Comparison of ENCODE assay signal across 1 cellular context in the genomic region with DNA sequence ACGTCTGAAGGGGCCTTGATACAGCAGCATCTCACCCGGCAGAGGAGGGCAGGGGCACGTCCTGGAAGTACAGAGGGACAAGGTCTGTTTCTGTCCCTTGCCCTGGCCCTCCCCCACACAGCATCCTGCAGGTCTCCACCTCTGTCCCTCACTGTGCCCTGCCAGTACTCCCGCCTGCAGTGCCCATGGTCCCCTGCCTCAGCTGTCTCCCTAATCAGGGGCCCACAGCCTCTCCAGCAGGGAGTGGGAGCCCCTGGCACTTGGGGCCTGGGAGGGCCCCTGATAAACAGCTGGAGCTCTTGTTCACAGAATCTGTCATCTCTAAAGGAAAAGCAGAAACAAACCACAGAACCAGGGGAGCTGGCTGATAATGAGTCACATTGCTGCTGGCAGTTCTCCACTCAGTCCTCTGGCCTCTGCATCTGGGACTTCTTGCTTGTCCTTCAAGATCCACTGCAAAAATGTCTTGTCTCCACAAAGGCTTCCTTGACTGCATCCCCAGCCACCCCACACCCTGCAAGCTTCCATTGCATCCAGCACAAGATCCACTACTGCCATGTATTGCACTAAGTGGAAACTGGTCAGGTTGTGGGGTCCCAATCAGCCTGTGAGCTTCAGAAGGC.
A peak's percentile ranks its signal among the peaks of the same experiment; 100 is the strongest.
TF ChIP-seq lines count a peak whose summit lies in the region.

No MANE protein-coding gene starts in this region.

TF ChIP-seq in K562, 482 proteins besides CTCF, POLR2A, EP300 and RAD21 (continued from another document and continues in another):
- TF ChIP-seq, protein P1, sequence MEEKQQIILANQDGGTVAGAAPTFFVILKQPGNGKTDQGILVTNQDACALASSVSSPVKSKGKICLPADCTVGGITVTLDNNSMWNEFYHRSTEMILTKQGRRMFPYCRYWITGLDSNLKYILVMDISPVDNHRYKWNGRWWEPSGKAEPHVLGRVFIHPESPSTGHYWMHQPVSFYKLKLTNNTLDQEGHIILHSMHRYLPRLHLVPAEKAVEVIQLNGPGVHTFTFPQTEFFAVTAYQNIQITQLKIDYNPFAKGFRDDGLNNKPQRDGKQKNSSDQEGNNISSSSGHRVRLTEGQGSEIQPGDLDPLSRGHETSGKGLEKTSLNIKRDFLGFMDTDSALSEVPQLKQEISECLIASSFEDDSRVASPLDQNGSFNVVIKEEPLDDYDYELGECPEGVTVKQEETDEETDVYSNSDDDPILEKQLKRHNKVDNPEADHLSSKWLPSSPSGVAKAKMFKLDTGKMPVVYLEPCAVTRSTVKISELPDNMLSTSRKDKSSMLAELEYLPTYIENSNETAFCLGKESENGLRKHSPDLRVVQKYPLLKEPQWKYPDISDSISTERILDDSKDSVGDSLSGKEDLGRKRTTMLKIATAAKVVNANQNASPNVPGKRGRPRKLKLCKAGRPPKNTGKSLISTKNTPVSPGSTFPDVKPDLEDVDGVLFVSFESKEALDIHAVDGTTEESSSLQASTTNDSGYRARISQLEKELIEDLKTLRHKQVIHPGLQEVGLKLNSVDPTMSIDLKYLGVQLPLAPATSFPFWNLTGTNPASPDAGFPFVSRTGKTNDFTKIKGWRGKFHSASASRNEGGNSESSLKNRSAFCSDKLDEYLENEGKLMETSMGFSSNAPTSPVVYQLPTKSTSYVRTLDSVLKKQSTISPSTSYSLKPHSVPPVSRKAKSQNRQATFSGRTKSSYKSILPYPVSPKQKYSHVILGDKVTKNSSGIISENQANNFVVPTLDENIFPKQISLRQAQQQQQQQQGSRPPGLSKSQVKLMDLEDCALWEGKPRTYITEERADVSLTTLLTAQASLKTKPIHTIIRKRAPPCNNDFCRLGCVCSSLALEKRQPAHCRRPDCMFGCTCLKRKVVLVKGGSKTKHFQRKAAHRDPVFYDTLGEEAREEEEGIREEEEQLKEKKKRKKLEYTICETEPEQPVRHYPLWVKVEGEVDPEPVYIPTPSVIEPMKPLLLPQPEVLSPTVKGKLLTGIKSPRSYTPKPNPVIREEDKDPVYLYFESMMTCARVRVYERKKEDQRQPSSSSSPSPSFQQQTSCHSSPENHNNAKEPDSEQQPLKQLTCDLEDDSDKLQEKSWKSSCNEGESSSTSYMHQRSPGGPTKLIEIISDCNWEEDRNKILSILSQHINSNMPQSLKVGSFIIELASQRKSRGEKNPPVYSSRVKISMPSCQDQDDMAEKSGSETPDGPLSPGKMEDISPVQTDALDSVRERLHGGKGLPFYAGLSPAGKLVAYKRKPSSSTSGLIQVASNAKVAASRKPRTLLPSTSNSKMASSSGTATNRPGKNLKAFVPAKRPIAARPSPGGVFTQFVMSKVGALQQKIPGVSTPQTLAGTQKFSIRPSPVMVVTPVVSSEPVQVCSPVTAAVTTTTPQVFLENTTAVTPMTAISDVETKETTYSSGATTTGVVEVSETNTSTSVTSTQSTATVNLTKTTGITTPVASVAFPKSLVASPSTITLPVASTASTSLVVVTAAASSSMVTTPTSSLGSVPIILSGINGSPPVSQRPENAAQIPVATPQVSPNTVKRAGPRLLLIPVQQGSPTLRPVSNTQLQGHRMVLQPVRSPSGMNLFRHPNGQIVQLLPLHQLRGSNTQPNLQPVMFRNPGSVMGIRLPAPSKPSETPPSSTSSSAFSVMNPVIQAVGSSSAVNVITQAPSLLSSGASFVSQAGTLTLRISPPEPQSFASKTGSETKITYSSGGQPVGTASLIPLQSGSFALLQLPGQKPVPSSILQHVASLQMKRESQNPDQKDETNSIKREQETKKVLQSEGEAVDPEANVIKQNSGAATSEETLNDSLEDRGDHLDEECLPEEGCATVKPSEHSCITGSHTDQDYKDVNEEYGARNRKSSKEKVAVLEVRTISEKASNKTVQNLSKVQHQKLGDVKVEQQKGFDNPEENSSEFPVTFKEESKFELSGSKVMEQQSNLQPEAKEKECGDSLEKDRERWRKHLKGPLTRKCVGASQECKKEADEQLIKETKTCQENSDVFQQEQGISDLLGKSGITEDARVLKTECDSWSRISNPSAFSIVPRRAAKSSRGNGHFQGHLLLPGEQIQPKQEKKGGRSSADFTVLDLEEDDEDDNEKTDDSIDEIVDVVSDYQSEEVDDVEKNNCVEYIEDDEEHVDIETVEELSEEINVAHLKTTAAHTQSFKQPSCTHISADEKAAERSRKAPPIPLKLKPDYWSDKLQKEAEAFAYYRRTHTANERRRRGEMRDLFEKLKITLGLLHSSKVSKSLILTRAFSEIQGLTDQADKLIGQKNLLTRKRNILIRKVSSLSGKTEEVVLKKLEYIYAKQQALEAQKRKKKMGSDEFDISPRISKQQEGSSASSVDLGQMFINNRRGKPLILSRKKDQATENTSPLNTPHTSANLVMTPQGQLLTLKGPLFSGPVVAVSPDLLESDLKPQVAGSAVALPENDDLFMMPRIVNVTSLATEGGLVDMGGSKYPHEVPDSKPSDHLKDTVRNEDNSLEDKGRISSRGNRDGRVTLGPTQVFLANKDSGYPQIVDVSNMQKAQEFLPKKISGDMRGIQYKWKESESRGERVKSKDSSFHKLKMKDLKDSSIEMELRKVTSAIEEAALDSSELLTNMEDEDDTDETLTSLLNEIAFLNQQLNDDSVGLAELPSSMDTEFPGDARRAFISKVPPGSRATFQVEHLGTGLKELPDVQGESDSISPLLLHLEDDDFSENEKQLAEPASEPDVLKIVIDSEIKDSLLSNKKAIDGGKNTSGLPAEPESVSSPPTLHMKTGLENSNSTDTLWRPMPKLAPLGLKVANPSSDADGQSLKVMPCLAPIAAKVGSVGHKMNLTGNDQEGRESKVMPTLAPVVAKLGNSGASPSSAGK (IDR thresholded peaks at IDR 0.05) = no peak
- TF ChIP-seq, protein P2, sequence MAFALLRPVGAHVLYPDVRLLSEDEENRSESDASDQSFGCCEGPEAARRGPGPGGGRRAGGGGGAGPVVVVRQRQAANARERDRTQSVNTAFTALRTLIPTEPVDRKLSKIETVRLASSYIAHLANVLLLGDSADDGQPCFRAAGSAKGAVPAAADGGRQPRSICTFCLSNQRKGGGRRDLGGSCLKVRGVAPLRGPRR (CRISPR knock-in tag; IDR thresholded peaks at IDR 0.05) = peak; percentile 72; the same call in 1 of the 2 replicates
- peak; percentile 90 to 92 for TF ChIP-seq TBL1XR1 (IDR thresholded peaks at IDR 0.05; ENCODE audit: low read length in 2 of 2)
- TF ChIP-seq RB1 (IDR thresholded peaks at IDR 0.05; ENCODE audit: low read depth) = peak; percentile 91
- TF ChIP-seq, protein P3, sequence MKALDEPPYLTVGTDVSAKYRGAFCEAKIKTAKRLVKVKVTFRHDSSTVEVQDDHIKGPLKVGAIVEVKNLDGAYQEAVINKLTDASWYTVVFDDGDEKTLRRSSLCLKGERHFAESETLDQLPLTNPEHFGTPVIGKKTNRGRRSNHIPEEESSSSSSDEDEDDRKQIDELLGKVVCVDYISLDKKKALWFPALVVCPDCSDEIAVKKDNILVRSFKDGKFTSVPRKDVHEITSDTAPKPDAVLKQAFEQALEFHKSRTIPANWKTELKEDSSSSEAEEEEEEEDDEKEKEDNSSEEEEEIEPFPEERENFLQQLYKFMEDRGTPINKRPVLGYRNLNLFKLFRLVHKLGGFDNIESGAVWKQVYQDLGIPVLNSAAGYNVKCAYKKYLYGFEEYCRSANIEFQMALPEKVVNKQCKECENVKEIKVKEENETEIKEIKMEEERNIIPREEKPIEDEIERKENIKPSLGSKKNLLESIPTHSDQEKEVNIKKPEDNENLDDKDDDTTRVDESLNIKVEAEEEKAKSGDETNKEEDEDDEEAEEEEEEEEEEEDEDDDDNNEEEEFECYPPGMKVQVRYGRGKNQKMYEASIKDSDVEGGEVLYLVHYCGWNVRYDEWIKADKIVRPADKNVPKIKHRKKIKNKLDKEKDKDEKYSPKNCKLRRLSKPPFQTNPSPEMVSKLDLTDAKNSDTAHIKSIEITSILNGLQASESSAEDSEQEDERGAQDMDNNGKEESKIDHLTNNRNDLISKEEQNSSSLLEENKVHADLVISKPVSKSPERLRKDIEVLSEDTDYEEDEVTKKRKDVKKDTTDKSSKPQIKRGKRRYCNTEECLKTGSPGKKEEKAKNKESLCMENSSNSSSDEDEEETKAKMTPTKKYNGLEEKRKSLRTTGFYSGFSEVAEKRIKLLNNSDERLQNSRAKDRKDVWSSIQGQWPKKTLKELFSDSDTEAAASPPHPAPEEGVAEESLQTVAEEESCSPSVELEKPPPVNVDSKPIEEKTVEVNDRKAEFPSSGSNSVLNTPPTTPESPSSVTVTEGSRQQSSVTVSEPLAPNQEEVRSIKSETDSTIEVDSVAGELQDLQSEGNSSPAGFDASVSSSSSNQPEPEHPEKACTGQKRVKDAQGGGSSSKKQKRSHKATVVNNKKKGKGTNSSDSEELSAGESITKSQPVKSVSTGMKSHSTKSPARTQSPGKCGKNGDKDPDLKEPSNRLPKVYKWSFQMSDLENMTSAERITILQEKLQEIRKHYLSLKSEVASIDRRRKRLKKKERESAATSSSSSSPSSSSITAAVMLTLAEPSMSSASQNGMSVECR (CRISPR knock-in tag; IDR thresholded peaks at IDR 0.05) = peak; percentile 72
- peak; percentile 77; the same call in 1 of the 2 replicates for TF ChIP-seq TCFL5 (CRISPR knock-in tag; conservative IDR thresholded peaks at IDR 0.05)
- peak; percentile 91 for TF ChIP-seq FOXP1 (CRISPR knock-in tag; IDR thresholded peaks at IDR 0.05)
- TF ChIP-seq IRF2 (CRISPR knock-in tag; IDR thresholded peaks at IDR 0.05) = no peak
- TF ChIP-seq CTBP1 (IDR thresholded peaks at IDR 0.05; ENCODE audit: borderline replicate concordance) = peak; percentile 95
- peak; percentile 93 for TF ChIP-seq TAF9B (IDR thresholded peaks at IDR 0.05; ENCODE audit: partially characterized antibody)
- peak; percentile 89 for TF ChIP-seq CBFB (CRISPR knock-in tag; IDR thresholded peaks at IDR 0.05)
- TF ChIP-seq STAT5A (IDR thresholded peaks at IDR 0.05; ENCODE audit: borderline replicate concordance, low read length) = peak; percentile 97
- peak; percentile 86 for TF ChIP-seq NEUROD1 (IDR thresholded peaks at IDR 0.05; ENCODE audit: borderline replicate concordance, low read depth, low read length, partially characterized antibody)
- TF ChIP-seq, protein P4, sequence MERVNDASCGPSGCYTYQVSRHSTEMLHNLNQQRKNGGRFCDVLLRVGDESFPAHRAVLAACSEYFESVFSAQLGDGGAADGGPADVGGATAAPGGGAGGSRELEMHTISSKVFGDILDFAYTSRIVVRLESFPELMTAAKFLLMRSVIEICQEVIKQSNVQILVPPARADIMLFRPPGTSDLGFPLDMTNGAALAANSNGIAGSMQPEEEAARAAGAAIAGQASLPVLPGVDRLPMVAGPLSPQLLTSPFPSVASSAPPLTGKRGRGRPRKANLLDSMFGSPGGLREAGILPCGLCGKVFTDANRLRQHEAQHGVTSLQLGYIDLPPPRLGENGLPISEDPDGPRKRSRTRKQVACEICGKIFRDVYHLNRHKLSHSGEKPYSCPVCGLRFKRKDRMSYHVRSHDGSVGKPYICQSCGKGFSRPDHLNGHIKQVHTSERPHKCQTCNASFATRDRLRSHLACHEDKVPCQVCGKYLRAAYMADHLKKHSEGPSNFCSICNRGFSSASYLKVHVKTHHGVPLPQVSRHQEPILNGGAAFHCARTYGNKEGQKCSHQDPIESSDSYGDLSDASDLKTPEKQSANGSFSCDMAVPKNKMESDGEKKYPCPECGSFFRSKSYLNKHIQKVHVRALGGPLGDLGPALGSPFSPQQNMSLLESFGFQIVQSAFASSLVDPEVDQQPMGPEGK (CRISPR knock-in tag; IDR thresholded peaks at IDR 0.05; ENCODE audit: borderline replicate concordance) = peak; percentile 93
- TF ChIP-seq GABPB1 (CRISPR knock-in tag; IDR thresholded peaks at IDR 0.05) = peak; percentile 66
- TF ChIP-seq, protein P5, sequence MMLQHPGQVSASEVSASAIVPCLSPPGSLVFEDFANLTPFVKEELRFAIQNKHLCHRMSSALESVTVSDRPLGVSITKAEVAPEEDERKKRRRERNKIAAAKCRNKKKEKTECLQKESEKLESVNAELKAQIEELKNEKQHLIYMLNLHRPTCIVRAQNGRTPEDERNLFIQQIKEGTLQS (IDR thresholded peaks at IDR 0.05) = peak; percentile 91
- TF ChIP-seq, protein P5 (CRISPR knock-in tag; conservative IDR thresholded peaks at IDR 0.05) = peak; percentile 87
- TF ChIP-seq TGIF2 (CRISPR knock-in tag; IDR thresholded peaks at IDR 0.05) = peak; percentile 46; the same call in 1 of the 2 replicates
- no peak for TF ChIP-seq ZNF224 (CRISPR knock-in tag; IDR thresholded peaks at IDR 0.05)
- TF ChIP-seq ZZZ3 (IDR thresholded peaks at IDR 0.05) = no peak
- no peak for TF ChIP-seq SPI1 (IDR thresholded peaks at IDR 0.05; ENCODE audit: borderline replicate concordance, low read depth, low read length)
- TF ChIP-seq, protein P6, sequence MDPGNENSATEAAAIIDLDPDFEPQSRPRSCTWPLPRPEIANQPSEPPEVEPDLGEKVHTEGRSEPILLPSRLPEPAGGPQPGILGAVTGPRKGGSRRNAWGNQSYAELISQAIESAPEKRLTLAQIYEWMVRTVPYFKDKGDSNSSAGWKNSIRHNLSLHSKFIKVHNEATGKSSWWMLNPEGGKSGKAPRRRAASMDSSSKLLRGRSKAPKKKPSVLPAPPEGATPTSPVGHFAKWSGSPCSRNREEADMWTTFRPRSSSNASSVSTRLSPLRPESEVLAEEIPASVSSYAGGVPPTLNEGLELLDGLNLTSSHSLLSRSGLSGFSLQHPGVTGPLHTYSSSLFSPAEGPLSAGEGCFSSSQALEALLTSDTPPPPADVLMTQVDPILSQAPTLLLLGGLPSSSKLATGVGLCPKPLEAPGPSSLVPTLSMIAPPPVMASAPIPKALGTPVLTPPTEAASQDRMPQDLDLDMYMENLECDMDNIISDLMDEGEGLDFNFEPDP (CRISPR knock-in tag; IDR thresholded peaks at IDR 0.05) = peak; percentile 76; the same call in 1 of the 2 replicates
- peak; percentile 71; the same call in 1 of the 2 replicates for TF ChIP-seq KAT7 (CRISPR knock-in tag; IDR thresholded peaks at IDR 0.05; ENCODE audit: borderline replicate concordance)
- TF ChIP-seq, protein P7, sequence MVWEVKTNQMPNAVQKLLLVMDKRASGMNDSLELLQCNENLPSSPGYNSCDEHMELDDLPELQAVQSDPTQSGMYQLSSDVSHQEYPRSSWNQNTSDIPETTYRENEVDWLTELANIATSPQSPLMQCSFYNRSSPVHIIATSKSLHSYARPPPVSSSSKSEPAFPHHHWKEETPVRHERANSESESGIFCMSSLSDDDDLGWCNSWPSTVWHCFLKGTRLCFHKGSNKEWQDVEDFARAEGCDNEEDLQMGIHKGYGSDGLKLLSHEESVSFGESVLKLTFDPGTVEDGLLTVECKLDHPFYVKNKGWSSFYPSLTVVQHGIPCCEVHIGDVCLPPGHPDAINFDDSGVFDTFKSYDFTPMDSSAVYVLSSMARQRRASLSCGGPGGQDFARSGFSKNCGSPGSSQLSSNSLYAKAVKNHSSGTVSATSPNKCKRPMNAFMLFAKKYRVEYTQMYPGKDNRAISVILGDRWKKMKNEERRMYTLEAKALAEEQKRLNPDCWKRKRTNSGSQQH (CRISPR knock-in tag; IDR thresholded peaks at IDR 0.05) = peak; percentile 89
- TF ChIP-seq RNF2 (IDR thresholded peaks at IDR 0.05) = peak; percentile 95
- TF ChIP-seq MXI1 (IDR thresholded peaks at IDR 0.05; ENCODE audit: low read depth, low read length) = peak; percentile 44; the same call in 1 of the 2 replicates
- TF ChIP-seq CCNT2 (IDR thresholded peaks at IDR 0.05; ENCODE audit: borderline replicate concordance, extremely low read depth, insufficient read length, low read depth, low read length) = peak; percentile 98
- no peak for TF ChIP-seq C11orf30 (IDR thresholded peaks at IDR 0.05; ENCODE audit: low read depth)
- peak; percentile 99 for TF ChIP-seq GATA2 (CRISPR knock-in tag; IDR thresholded peaks at IDR 0.05)
- TF ChIP-seq ZNF197 (CRISPR knock-in tag; IDR thresholded peaks at IDR 0.05; ENCODE audit: low read depth) = peak; percentile 95
- peak; percentile 98 for TF ChIP-seq NFIC (IDR thresholded peaks at IDR 0.05)
